ENCODE assay signal across 2 cellular contexts in genomic region chr22:45969414-45969799, GRCh38.
TF ChIP-seq lines count a peak whose summit lies in the region.

No MANE protein-coding gene starts in this region.

TF ChIP-seq in Ishikawa, 13 proteins besides CTCF, POLR2A, EP300 and RAD21 (continued from another document):
- no peak for TF ChIP-seq REST (IDR thresholded peaks at IDR 0.05; ENCODE audit: low read depth)
- no peak for TF ChIP-seq TCF12 (IDR thresholded peaks at IDR 0.05; ENCODE audit: low read depth)
- no peak for TF ChIP-seq EGR1 (IDR thresholded peaks at IDR 0.05)
- no peak for TF ChIP-seq TEAD4 (IDR thresholded peaks at IDR 0.05)
- TF ChIP-seq FOXM1 (IDR thresholded peaks at IDR 0.05; ENCODE audit: borderline replicate concordance, low read depth) = no peak
- TF ChIP-seq CREB1 (IDR thresholded peaks at IDR 0.05; ENCODE audit: low read depth) = no peak

TF ChIP-seq in K562, 482 proteins besides CTCF, POLR2A, EP300 and RAD21 (continued from another document):
- no peak for TF ChIP-seq TFE3 (CRISPR knock-in tag; IDR thresholded peaks at IDR 0.05)
- TF ChIP-seq POLR2AphosphoS2 (IDR thresholded peaks at IDR 0.05; ENCODE audit: low read length) = no peak
- no peak for TF ChIP-seq IRF1 (CRISPR knock-in tag; IDR thresholded peaks at IDR 0.05; ENCODE audit: borderline replicate concordance)
- no peak for TF ChIP-seq ZC3H11A (IDR thresholded peaks at IDR 0.05; ENCODE audit: low read depth, low read length)
- no peak for TF ChIP-seq ZNF23 (CRISPR knock-in tag; IDR thresholded peaks at IDR 0.05)
- TF ChIP-seq ZNF395 (CRISPR knock-in tag; IDR thresholded peaks at IDR 0.05) = no peak
- TF ChIP-seq ZNF184 (CRISPR knock-in tag; IDR thresholded peaks at IDR 0.05) = no peak
